1 cellular context compared by ENCODE assay signal in the genomic region with DNA sequence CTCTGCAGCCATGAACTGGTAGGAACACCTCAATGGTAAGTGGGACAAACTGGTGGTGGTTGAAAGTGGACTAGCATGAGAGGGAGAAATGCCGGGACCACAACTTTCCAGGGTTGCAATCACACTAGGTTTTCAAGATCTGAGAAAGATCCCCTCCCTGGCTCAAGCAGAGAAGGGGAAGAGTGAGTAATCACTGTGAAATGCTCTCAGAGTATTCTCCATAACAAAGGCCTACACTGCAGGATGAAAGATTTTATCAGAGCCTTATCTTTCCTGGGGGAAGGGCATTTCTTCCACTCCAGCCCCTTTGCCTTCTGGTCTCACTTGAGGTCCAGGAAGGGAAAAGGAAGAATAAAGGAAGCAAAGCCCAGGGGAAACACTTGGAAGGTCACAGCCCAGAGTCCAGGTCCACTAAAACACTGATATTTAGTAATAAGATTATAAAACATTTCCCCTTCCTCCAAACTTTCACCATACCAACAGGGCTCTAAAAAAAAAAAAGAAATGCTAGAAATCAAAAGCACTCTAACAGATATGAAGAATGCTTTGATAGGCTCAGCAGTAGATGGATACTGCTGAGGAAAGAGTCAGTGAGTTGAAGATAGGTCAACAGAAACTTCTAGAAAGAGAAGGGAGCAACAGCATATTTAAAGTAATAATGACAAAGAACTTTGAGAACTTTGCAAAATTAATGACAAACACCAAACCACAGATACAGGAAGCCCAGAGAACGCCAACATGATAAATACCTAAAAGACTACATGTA.
TF ChIP-seq lines count a peak whose summit lies in the region.

No MANE protein-coding gene starts in this region.

TF ChIP-seq in K562, 482 proteins besides CTCF, POLR2A, EP300 and RAD21 (continued from another document):
- TF ChIP-seq JUND (IDR thresholded peaks at IDR 0.05; ENCODE audit: borderline replicate concordance, low read depth, low read length) (no peak), JUND (tag; IDR thresholded peaks at IDR 0.05; ENCODE audit: borderline replicate concordance, low read depth, low read length) (peak; percentile 31; the same call in 1 of the 3 replicates), SMARCE1 (IDR thresholded peaks at IDR 0.05) (peak; percentile 52; the same call in 1 of the 2 replicates), ARID1B (IDR thresholded peaks at IDR 0.05) (peak; percentile 22; the same call in 1 of the 2 replicates), ZFP1 (CRISPR knock-in tag; IDR thresholded peaks at IDR 0.05) (no peak), SP1 (CRISPR knock-in tag; IDR thresholded peaks at IDR 0.05) (no peak), SRF (CRISPR knock-in tag; IDR thresholded peaks at IDR 0.05) (peak in 1 of 2 experiments; percentile 20; a peak in 1 of 4 replicates), FOSL1 (tag; conservative IDR thresholded peaks at IDR 0.05) (peak; percentile 70), FOXJ2 (tag; IDR thresholded peaks at IDR 0.05) (peak; percentile 43; the same call in 1 of the 2 replicates), SMARCA4 (IDR thresholded peaks at IDR 0.05) (peak; percentile 18; the same call in 1 of the 2 replicates), ESRRB (CRISPR knock-in tag; IDR thresholded peaks at IDR 0.05; ENCODE audit: borderline replicate concordance) (no peak)
- TF ChIP-seq, protein P1, sequence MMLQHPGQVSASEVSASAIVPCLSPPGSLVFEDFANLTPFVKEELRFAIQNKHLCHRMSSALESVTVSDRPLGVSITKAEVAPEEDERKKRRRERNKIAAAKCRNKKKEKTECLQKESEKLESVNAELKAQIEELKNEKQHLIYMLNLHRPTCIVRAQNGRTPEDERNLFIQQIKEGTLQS (IDR thresholded peaks at IDR 0.05) = peak; percentile 23; the same call in 1 of the 2 replicates
- TF ChIP-seq, protein P1 (CRISPR knock-in tag; conservative IDR thresholded peaks at IDR 0.05) = no peak
